9 cellular contexts compared by ENCODE assay signal in the genomic region with DNA sequence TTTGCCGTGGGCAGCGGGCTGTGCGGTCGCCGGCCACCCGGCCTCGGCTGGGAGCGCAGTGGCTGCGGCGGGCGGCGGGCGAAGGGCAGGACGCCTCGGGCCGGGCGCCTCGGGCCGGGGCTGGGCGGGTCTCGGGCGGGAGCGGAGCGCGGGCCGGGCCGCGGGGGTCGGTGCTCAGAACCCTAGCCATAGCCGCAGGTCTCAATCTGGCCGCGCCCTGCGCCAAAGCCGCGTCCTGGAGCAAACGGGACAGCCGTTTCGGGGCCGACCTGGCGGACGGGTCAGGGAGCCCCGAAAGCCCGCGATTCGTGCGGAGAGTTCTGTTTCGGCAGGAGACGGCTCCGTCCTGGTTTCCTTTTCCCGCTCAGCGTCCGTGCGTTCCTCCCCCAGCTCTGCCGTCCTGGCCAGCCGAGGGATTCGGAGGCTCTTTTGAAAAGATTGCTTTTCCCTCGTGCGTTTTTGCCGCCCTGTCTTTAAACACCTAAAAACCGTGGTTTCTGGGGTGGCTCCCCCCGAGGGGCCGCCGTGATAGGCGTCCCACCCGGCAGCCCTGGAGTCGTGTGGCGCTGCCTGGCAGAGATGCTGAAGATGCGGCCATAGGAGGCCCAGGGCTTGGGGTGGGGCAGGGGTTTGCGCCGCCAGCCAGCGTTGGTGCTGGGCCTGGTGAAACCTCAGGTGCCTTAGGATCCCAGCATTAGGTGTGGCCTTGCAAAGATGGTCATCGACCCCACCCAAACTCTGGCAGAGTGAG. TPM values are rescaled to one million over a fixed set of nuclear protein-coding genes. Genes with fewer than 3 reads are reported as not detected.
DNase-seq lines count a peak whose midpoint lies in the region; ATAC-seq, FAIRE-seq and TF ChIP-seq lines count a peak whose summit lies in the region.
"Had no signal": no experiment of that assay in that cellular context is flagged by ENCODE, and none has a peak within 500 bp of the region (broad histone marks: within the 10 kb centered on the region; RNA-seq: fewer than 3 reads in every experiment).

No MANE protein-coding gene starts in this region.

- H3K9me2 ChIP-seq in GM23338 (ENCODE audit: insufficient read depth): no peaks in the 10 kb centered on the region

- H3K4me3 ChIP-seq in A549 (peak overlapping the region; percentile 48), GM23338 (peak overlapping the region; percentile 70), dorsolateral prefrontal cortex (peak overlapping the region in 57 of 59 donors; percentile 29 to 71 (median 53))

- no peaks in the 10 kb centered on the region; the same call in 2 of the 3 replicates for H3K9me3 Mint-ChIP-seq in GM23338
- no peaks in the 10 kb centered on the region for H3K9me3 Mint-ChIP-seq in naive B cell

- no peak for TF ChIP-seq POLR2A in A549 (IDR thresholded peaks at IDR 0.05; ENCODE audit: low read length)

- no peak overlapping the region for H2AFZ ChIP-seq in GM23338

- no peak for FAIRE-seq in A549 (lab: Jason Lieb, UNC)
- FAIRE-seq: bronchial epithelial cell had no signal

- H3K9me3 ChIP-seq in A549: no peaks in the 10 kb centered on the region

- H4K20me1 ChIP-seq in GM23338 (replicated peaks; ENCODE audit: insufficient read depth): peaks cover 6% of the 10 kb centered on the region; the same call in 1 of the 2 replicates

- H3F3A ChIP-seq in GM23338 (replicated peaks; ENCODE audit: low read depth): no peaks in the 10 kb centered on the region

- DNase-seq in A549 (ENCODE audit: low read depth in 1 of 2, low spot score in 1 of 2) (peak in 1 of 2 experiments; percentile 22), GM23338 (ENCODE audit: low spot score) (peak; percentile 63), dorsolateral prefrontal cortex (no peak), naive B cell (no peak), NCI-H345 treated with DMSO at 0.1 percent for 48 hours (lab: John Stamatoyannopoulos, UW; ENCODE audit: unreplicated experiment) (no peak), NCI-H1048 (lab: John Stamatoyannopoulos, UW) (no peak)
- DNase-seq in central memory CD4-positive, alpha-beta T cell: no peak

- H3K27me3 Mint-ChIP-seq in GM23338 (ENCODE audit: insufficient read depth, low read depth, poor library complexity) (peaks cover 42% of the 10 kb centered on the region), naive B cell (peaks cover 28 to 74% (median 53%) of the 10 kb centered on the region in 3 donors)

- H3K27ac Mint-ChIP-seq in GM23338 (no peak overlapping the region), naive B cell (no peak overlapping the region)

- intact Hi-C loops in dorsolateral prefrontal cortex (cut with DNase I): no loop called here

- 6% methylated on average over 29 of the region's 72 CpGs for WGBS in A549 (ENCODE audit: missing lambda C conversion rate)

- TF ChIP-seq EP300 in A549 (IDR thresholded peaks at IDR 0.05): no peak

- H3K27me3 ChIP-seq in GM23338 (ENCODE audit: insufficient read depth) (peaks cover 39% of the 10 kb centered on the region), dorsolateral prefrontal cortex (peaks cover 0 to 67% (median 37%) of the 10 kb centered on the region in 45 donors)

- H3K36me3 Mint-ChIP-seq in GM23338 (ENCODE audit: low read depth) (no peaks in the 10 kb centered on the region), naive B cell (no peaks in the 10 kb centered on the region)

- H3K4me1 ChIP-seq in A549: 0 out of 3 replicates have a peak, but pooled peaks cover 3% of the 10 kb centered on the region
- peaks cover 6% of the 10 kb centered on the region for H3K4me1 ChIP-seq in GM23338 (ENCODE audit: insufficient read depth)

- peak overlapping the region; percentile 99 for H3K4me2 ChIP-seq in A549
- H3K4me2 ChIP-seq in GM23338: peak overlapping the region; percentile 94

- CTCF ChIA-PET in A549 (lab: Yijun Ruan, JAX): interaction anchor here (0.9 to 3.5 kb wide), 5 partner anchors 11 to 324 kb away, joined by 3 to 17 read pairs (median 5); no protein-coding TSS in a partner anchor

- POLR2A ChIA-PET in A549 (lab: Yijun Ruan, JAX): no interaction called here

- H3K4me1 Mint-ChIP-seq in GM23338 (peaks cover 4% of the 10 kb centered on the region), naive B cell (peaks cover 8 to 14% (median 11%) of the 10 kb centered on the region in 3 donors)

- H3K4me3 Mint-ChIP-seq in GM23338 (peak overlapping the region; percentile 73), naive B cell (peak overlapping the region in 7 of 8 donors; percentile 29 to 80 (median 71))

- no peak for TF ChIP-seq RAD21 in A549 (conservative IDR thresholded peaks at IDR 0.05 in 1 of 2, IDR thresholded peaks at IDR 0.05 in 1 of 2)

- H3K27ac ChIP-seq in A549 (peak overlapping the region in 1 of 2 experiments; percentile 57; a peak in 3 of 6 replicates), GM23338 (ENCODE audit: low read depth) (no peak overlapping the region), dorsolateral prefrontal cortex (peak overlapping the region in 1 of 59 donors; percentile 44)

- no peaks in the 10 kb centered on the region for H3K36me3 ChIP-seq in GM23338 (ENCODE audit: insufficient read depth)

- no peak for TF ChIP-seq CTCF in A549 (IDR thresholded peaks at IDR 0.05)
- no peak for TF ChIP-seq CTCF in GM23338 (conservative IDR thresholded peaks at IDR 0.05; ENCODE audit: low read depth in 2 of 2)
- no peak for TF ChIP-seq CTCF in dorsolateral prefrontal cortex (IDR thresholded peaks at IDR 0.05 in 54 of 56, conservative IDR thresholded peaks at IDR 0.05 in 2 of 56; ENCODE audit: low read depth in 1 of 56, partially characterized antibody in 56 of 56)

- H3K79me2 ChIP-seq in GM23338 (replicated peaks; ENCODE audit: insufficient read depth): no peaks in the 10 kb centered on the region

- ATAC-seq in A549 (peak in 1 of 2 experiments; percentile 1; a peak in 1 of 6 replicates), GM23338 (peak; percentile 5), naive B cell (ENCODE audit: low read depth in 2 of 2) (no peak), HG02884 (IDR thresholded peaks at IDR 0.05; ENCODE audit: unreplicated experiment) (no peak)

TF ChIP-seq in A549, 52 proteins besides CTCF, POLR2A, EP300 and RAD21:
- TF ChIP-seq RCOR1 (IDR thresholded peaks at IDR 0.05; ENCODE audit: low read depth, low read length) (no peak), EHF (CRISPR knock-in tag; IDR thresholded peaks at IDR 0.05) (no peak), CBX8 (IDR thresholded peaks at IDR 0.05) (no peak), SREBF2 (IDR thresholded peaks at IDR 0.05) (no peak), POLR2AphosphoS2 (conservative IDR thresholded peaks at IDR 0.05; ENCODE audit: low read length) (no peak)
- TF ChIP-seq, protein P1, sequence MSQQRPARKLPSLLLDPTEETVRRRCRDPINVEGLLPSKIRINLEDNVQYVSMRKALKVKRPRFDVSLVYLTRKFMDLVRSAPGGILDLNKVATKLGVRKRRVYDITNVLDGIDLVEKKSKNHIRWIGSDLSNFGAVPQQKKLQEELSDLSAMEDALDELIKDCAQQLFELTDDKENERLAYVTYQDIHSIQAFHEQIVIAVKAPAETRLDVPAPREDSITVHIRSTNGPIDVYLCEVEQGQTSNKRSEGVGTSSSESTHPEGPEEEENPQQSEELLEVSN (IDR thresholded peaks at IDR 0.05; ENCODE audit: borderline replicate concordance, low read depth): no peak
TF ChIP-seq in A549: peak in this region for 0.

TF ChIP-seq in GM23338, 12 proteins besides CTCF, POLR2A, EP300 and RAD21:
- TF ChIP-seq POLR2AphosphoS5 (IDR thresholded peaks at IDR 0.05; ENCODE audit: low read depth) (no peak), REST (IDR thresholded peaks at IDR 0.05; ENCODE audit: unreplicated experiment) (no peak), EZH2phosphoT487 (IDR thresholded peaks at IDR 0.05; ENCODE audit: unreplicated experiment) (peak; percentile 79), EZH2 (IDR thresholded peaks at IDR 0.05; ENCODE audit: low read depth, unreplicated experiment) (peak; percentile 56), CREB1 (CRISPR knock-in tag; IDR thresholded peaks at IDR 0.05; ENCODE audit: low read depth) (no peak), NANOG (IDR thresholded peaks at IDR 0.05; ENCODE audit: borderline replicate concordance) (no peak), ZNF114 (CRISPR knock-in tag; IDR thresholded peaks at IDR 0.05) (no peak), ZNF331 (CRISPR knock-in tag; IDR thresholded peaks at IDR 0.05; ENCODE audit: low read depth) (no peak)

RNA-seq across cellular contexts. Expression of gene RET, which starts 0.7 kb away (rescaled TPM):
- polyA plus RNA-seq in A549 (2011; rRNA removed) (0.08 and 0.20 TPM in 2 replicates), A549 (2017; fragmentation: RNase III; extraction: RNeasy Plus Mini Kit Qiagen cat#74134 plus additional on column Dnase treatment) (0.22 to 0.44 TPM (median 0.41 TPM) in 3 replicates), GM23338 (2016; fragmentation: Nextera tagmentation; extraction: Ambion mirVana) (3.8 and 5.5 TPM in 2 replicates), naive B cell (ENCODE audit: low read depth in 6 of 6) (not detected)
- 0.14 and 0.16 TPM in 2 replicates for polyA plus RNA-seq in A549 (2012; cell fraction: cytosol; rRNA removed)
- 0.49 and 0.56 TPM in 2 replicates for polyA plus RNA-seq in A549 (2012; cell fraction: nucleus; rRNA removed)
- polyA minus RNA-seq in A549 (2011; rRNA and poly(A)+ RNA removed): 0.04 and 0.19 TPM in 2 replicates
- 6.7 and 9.8 TPM in 2 replicates for total RNA-seq in GM23338 (2014; rRNA removed; shearing (Covaris generic))
- total RNA-seq in dorsolateral prefrontal cortex: 10 to 100 TPM in 85 of 120 experiments, 1 to 10 TPM in 35; 5.1 to 24.7 (median 12.0) TPM
